In the genomic region with DNA sequence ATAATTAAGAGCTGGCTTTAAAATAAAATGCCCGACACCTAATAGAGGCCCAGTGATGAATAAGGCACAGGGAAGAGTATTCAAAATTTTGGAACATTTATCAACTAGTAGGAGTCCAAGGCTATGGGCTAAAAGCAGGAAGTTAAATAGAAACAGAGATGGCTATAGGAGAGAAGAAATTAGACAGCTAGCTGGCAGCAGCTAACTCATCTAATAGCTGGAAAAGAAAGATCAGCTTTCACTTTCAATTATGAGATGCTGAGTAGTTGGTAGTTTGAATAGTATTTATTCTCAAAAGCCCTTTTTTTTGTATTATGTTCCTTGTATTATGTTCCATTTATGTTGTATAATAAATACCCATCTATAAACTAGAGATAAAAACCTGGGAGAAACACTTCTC, we compare ENCODE assay signal across 18 cellular contexts.
DNase-seq lines count a peak whose midpoint lies in the region; ATAC-seq, FAIRE-seq and TF ChIP-seq lines count a peak whose summit lies in the region.
"Had no signal": no experiment of that assay in that cellular context is flagged by ENCODE, and none has a peak within 500 bp of the region (broad histone marks: within the 10 kb centered on the region; RNA-seq: fewer than 3 reads in every experiment).

No MANE protein-coding gene starts in this region.

- no peaks in the 10 kb centered on the region for H3F3A ChIP-seq in Loucy (ENCODE audit: low read depth)

- no TSS peak for BruUV-seq in GM12878 (replicated peaks; lab: Mats Ljungman, UMichigan)

- no peak for TF ChIP-seq RAD21 in GM12878 (IDR thresholded peaks at IDR 0.05; ENCODE audit: insufficient read depth, low read depth, low read length)

- TF ChIP-seq POLR2A in GM12878 (IDR thresholded peaks at IDR 0.05; ENCODE audit: low read depth, low read length): no peak

- CTCF ChIA-PET in GM12878 (lab: Yijun Ruan, JAX): interaction anchor here (0.9 to 1.6 kb wide), 3 partner anchors 8 to 14 kb away, joined by 3 read pairs; no protein-coding TSS in a partner anchor

- H4K20me1 ChIP-seq in Loucy (ENCODE audit: insufficient read depth, low read length, poor library complexity, severe bottlenecking) (no peaks in the 10 kb centered on the region), GM12878 (ENCODE audit: control insufficient read depth, insufficient read depth) (no peaks in the 10 kb centered on the region)

- no peaks in the 10 kb centered on the region for H3K79me2 ChIP-seq in Loucy (ENCODE audit: insufficient read depth, low read length)
- no peaks in the 10 kb centered on the region for H3K79me2 ChIP-seq in GM12878 (ENCODE audit: control insufficient read depth, insufficient read depth, low read length)

- H3K4me1 ChIP-seq in Loucy (ENCODE audit: insufficient read depth, low read length, poor library complexity, severe bottlenecking) (no peaks in the 10 kb centered on the region), GM12878 (ENCODE audit: control insufficient read depth, insufficient read depth, low read length) (no peaks in the 10 kb centered on the region)
- H3K4me1 ChIP-seq: SJSA1 had no signal

- TF ChIP-seq CTCF in Loucy (conservative IDR thresholded peaks at IDR 0.05; ENCODE audit: low read length) (no peak), GM12878 (IDR thresholded peaks at IDR 0.05 in 2 of 3, conservative IDR thresholded peaks at IDR 0.05 in 1 of 3; ENCODE audit: control insufficient read depth in 2 of 3, extremely low read depth in 1 of 3, insufficient read depth in 1 of 3, low read depth in 3 of 3, low read length in 3 of 3) (no peak)

- H3K9me2 ChIP-seq in Loucy (replicated peaks; ENCODE audit: low read depth, low read length): no peaks in the 10 kb centered on the region

- H3K4me3 ChIP-seq in Loucy (ENCODE audit: low read length, poor library complexity, severe bottlenecking) (peak overlapping the region; percentile 10), GM12878 (no peak overlapping the region; the same call in 1 of the 2 replicates)
- H3K4me3 ChIP-seq: GM23248, SJSA1 had no signal

- no peaks in the 10 kb centered on the region for H3K27me3 ChIP-seq in Loucy (ENCODE audit: insufficient read depth, low read length, poor library complexity, severe bottlenecking)
- H3K27me3 ChIP-seq in GM12878 (replicated peaks in 1 of 2; ENCODE audit: control insufficient read depth in 2 of 2, insufficient read depth in 2 of 2, low read length in 1 of 2): no peaks in the 10 kb centered on the region
- H3K27me3 ChIP-seq: SJSA1 had no signal

- no peak for TF ChIP-seq EP300 in GM12878 (IDR thresholded peaks at IDR 0.05; ENCODE audit: borderline replicate concordance in 1 of 2, control insufficient read depth in 1 of 2, low read depth in 2 of 2, low read length in 2 of 2)

- SMC1A ChIA-PET in GM12878 (lab: Charles Lee; ENCODE audit: uncharacterized antibody, unreplicated experiment): no interaction called here

- no peak for FAIRE-seq in GM12878 (lab: Jason Lieb, UNC)

- H3K4me2 ChIP-seq in Loucy (ENCODE audit: low read depth, low read length, poor library complexity, severe bottlenecking) (peak overlapping the region; percentile 46), GM12878 (ENCODE audit: control insufficient read depth, insufficient read depth) (no peak overlapping the region)

- H3K9ac ChIP-seq in Loucy (ENCODE audit: low read depth, low read length, poor library complexity, severe bottlenecking) (no peak overlapping the region), GM12878 (ENCODE audit: control insufficient read depth, insufficient read depth, low read length) (no peak overlapping the region)
- H3K9ac ChIP-seq: GM23248 had no signal

- H2AFZ ChIP-seq in Loucy (ENCODE audit: low read length) (peak overlapping the region; percentile 77), GM12878 (ENCODE audit: control insufficient read depth, low read depth, low read length) (no peak overlapping the region)
- H2AFZ ChIP-seq: GM23248 had no signal

- RAD21 ChIA-PET in GM12878 (lab: Charles Lee; ENCODE audit: unreplicated experiment): no interaction called here

- intact Hi-C loops in GM12878 (cut with micrococcal nuclease; ENCODE audit: unreplicated experiment): no loop called here

- in situ Hi-C loops in GM12878 (cut with MboI): no loop called here

- POLR2A ChIA-PET in GM12878 (lab: Charles Lee): no interaction called here

- ATAC-seq in GM18511 (IDR thresholded peaks at IDR 0.05; ENCODE audit: unreplicated experiment): peak; percentile 60
- ATAC-seq in GM19395 (IDR thresholded peaks at IDR 0.05; ENCODE audit: unreplicated experiment): peak; percentile 63
- ATAC-seq in GM12878: 0 out of 3 replicates have a peak, but pooled peaks have one; percentile 29
- no peak for ATAC-seq in HG03025 (IDR thresholded peaks at IDR 0.05; ENCODE audit: low FRiP score, unreplicated experiment)
- ATAC-seq: PC-3 had no signal

- H3K36me3 ChIP-seq in Loucy (ENCODE audit: insufficient read depth, low read length) (no peaks in the 10 kb centered on the region), GM12878 (ENCODE audit: control insufficient read depth in 2 of 2, insufficient read depth in 2 of 2, low read length in 1 of 2) (no peaks in the 10 kb centered on the region)
- H3K36me3 ChIP-seq: SJSA1 had no signal

- no peak for DNase-seq in GM12878 (ENCODE audit: low read depth, low spot score)
- DNase-seq in NCI-H748 treated with DMSO at 0.1 percent for 48 hours (lab: John Stamatoyannopoulos, UW): no peak
- no peak for DNase-seq in activated gamma-delta T cell (lab: John Stamatoyannopoulos, UW)
- DNase-seq: DMS153, EL, GM23248, HCEC 1CT, NCI-H1092 treated with DMSO at 0.1 percent for 48 hours, NCI-H1694 treated with DMSO at 0.1 percent for 48 hours, NCI-H526 treated with DMSO at 0.1 percent for 48 hours, PC-3 had no signal

- H3K9me3 ChIP-seq in Loucy (ENCODE audit: insufficient read depth, low read depth, low read length) (no peaks in the 10 kb centered on the region), GM12878 (replicated peaks; ENCODE audit: control insufficient read depth, insufficient read depth, low read length) (no peaks in the 10 kb centered on the region)
- H3K9me3 ChIP-seq: SJSA1 had no signal

- 0% methylated on average over 1 of the region's 1 CpG for WGBS in GM12878 (ENCODE audit: insufficient coverage, insufficient replicate concordance, low lambda C conversion rate, missing lambda C conversion rate)

- no peak overlapping the region for H3K27ac ChIP-seq in GM12878 (ENCODE audit: control insufficient read depth, insufficient read depth)
- H3K27ac ChIP-seq: C4-2B, GM23248, RWPE1, SJSA1 had no signal

TF ChIP-seq in GM12878, 131 proteins besides CTCF, POLR2A, EP300 and RAD21:
- no peak for TF ChIP-seq TCF7 (IDR thresholded peaks at IDR 0.05; ENCODE audit: borderline replicate concordance)
- no peak for TF ChIP-seq SREBF2 (IDR thresholded peaks at IDR 0.05; ENCODE audit: low read length)
- no peak for TF ChIP-seq TAF1 (IDR thresholded peaks at IDR 0.05; ENCODE audit: borderline replicate concordance, low read depth, low read length)
- no peak for TF ChIP-seq MYB (IDR thresholded peaks at IDR 0.05; ENCODE audit: borderline replicate concordance, low read depth, low read length)
- no peak for TF ChIP-seq SUPT20H (IDR thresholded peaks at IDR 0.05; ENCODE audit: borderline replicate concordance, control insufficient read depth, low read depth, low read length)
